In genomic region chr10:125845617-125846016, GRCh38 we compare ENCODE assay signal across 22 cellular contexts. TPM values are rescaled to one million over a fixed set of nuclear protein-coding genes. Genes with fewer than 3 reads are reported as not detected.
"Had no signal": no experiment of that assay in that cellular context is flagged by ENCODE, and none has a peak within 500 bp of the region (broad histone marks: within the 10 kb centered on the region; RNA-seq: fewer than 3 reads in every experiment).

No MANE protein-coding gene starts in this region.

- H3K27ac Mint-ChIP-seq: mesothelial cell of epicardium; natural killer cell; stimulated activated effector memory CD8-positive, alpha-beta T cell treated with anti-CD3 and anti-CD28 coated beads, Interleukin-12 subunit alpha, Interleukin-12 subunit beta, amount 100 ng/mL, for 72 hours; stimulated activated naive CD8-positive, alpha-beta T cell treated with anti-CD3 and anti-CD28 coated beads, Interleukin-15, Interleukin-2, amounts not matched to agents 100 ng/mL and 50 ng/mL, for 24 hours had no signal

- H3K4me1 ChIP-seq: left lung, prostate gland, upper lobe of left lung, vagina had no signal

- H3K4me1 Mint-ChIP-seq: immature natural killer cell; mesothelial cell of epicardium; naive B cell; natural killer cell; stimulated activated effector memory CD8-positive, alpha-beta T cell treated with anti-CD3 and anti-CD28 coated beads, Interleukin-12 subunit alpha, Interleukin-12 subunit beta, amount 100 ng/mL, for 72 hours had no signal

- ATAC-seq: left lung; natural killer cell; stimulated activated effector memory CD8-positive, alpha-beta T cell treated with anti-CD3 and anti-CD28 coated beads, Interleukin-12 subunit alpha, Interleukin-12 subunit beta, amount 100 ng/mL, for 72 hours had no signal

- H3K27me3 Mint-ChIP-seq: naive B cell; stimulated activated naive CD8-positive, alpha-beta T cell treated with anti-CD3 and anti-CD28 coated beads, Interleukin-15, Interleukin-2, amounts not matched to agents 100 ng/mL and 50 ng/mL, for 24 hours had no signal

- H3K4me3 ChIP-seq: left lung, lung, ovary, prostate gland, skin epidermis, tibial nerve, upper lobe of left lung, vagina had no signal

- H3K27ac ChIP-seq: left lung, prostate gland, tibial nerve, upper lobe of left lung, vagina had no signal

- H3K36me3 ChIP-seq: ovary, prostate gland had no signal

- DNase-seq: immature natural killer cell; kidney; left colon; mesendoderm; naive B cell; natural killer cell; right cardiac atrium; stimulated activated CD4-positive, alpha-beta T cell treated with anti-CD3 and anti-CD28 coated beads, Interleukin-12 subunit alpha, Interleukin-12 subunit beta, amount 100 ng/mL, for 4 hours; stimulated activated CD4-positive, alpha-beta T cell treated with anti-CD3 and anti-CD28 coated beads, Interleukin-15, amount 100 ng/mL, for 24 hours; stimulated activated CD4-positive, alpha-beta T cell treated with anti-CD3 and anti-CD28 coated beads, Interleukin-4, amount 100 ng/mL, for 24 hours; stimulated activated naive CD4-positive, alpha-beta T cell had no signal

- H3K4me3 Mint-ChIP-seq: immature natural killer cell; mesothelial cell of epicardium; naive B cell; natural killer cell; stimulated activated effector memory CD8-positive, alpha-beta T cell treated with anti-CD3 and anti-CD28 coated beads, Interleukin-12 subunit alpha, Interleukin-12 subunit beta, amount 100 ng/mL, for 72 hours; stimulated activated naive CD8-positive, alpha-beta T cell treated with anti-CD3 and anti-CD28 coated beads, Interleukin-15, Interleukin-2, amounts not matched to agents 100 ng/mL and 50 ng/mL, for 24 hours had no signal

- H3K27me3 ChIP-seq: left lung, ovary, tibial nerve, upper lobe of left lung, vagina had no signal

- H3K9me3 ChIP-seq: left lung, ovary, prostate gland, tibial nerve, upper lobe of left lung, vagina had no signal

- H3K36me3 Mint-ChIP-seq: natural killer cell had no signal

- H3K9me3 Mint-ChIP-seq: immature natural killer cell; mesothelial cell of epicardium; naive B cell; natural killer cell; stimulated activated effector memory CD8-positive, alpha-beta T cell treated with anti-CD3 and anti-CD28 coated beads, Interleukin-12 subunit alpha, Interleukin-12 subunit beta, amount 100 ng/mL, for 72 hours; stimulated activated naive CD8-positive, alpha-beta T cell treated with anti-CD3 and anti-CD28 coated beads, Interleukin-15, Interleukin-2, amounts not matched to agents 100 ng/mL and 50 ng/mL, for 24 hours had no signal

RNA-seq across cellular contexts. Expression of gene FANK1, which starts 50.7 kb away (rescaled TPM):
- total RNA-seq: natural killer cell had no signal
- polyA plus RNA-seq: immature natural killer cell had no signal
